ENCODE assay signal across 28 cellular contexts in the genomic region with DNA sequence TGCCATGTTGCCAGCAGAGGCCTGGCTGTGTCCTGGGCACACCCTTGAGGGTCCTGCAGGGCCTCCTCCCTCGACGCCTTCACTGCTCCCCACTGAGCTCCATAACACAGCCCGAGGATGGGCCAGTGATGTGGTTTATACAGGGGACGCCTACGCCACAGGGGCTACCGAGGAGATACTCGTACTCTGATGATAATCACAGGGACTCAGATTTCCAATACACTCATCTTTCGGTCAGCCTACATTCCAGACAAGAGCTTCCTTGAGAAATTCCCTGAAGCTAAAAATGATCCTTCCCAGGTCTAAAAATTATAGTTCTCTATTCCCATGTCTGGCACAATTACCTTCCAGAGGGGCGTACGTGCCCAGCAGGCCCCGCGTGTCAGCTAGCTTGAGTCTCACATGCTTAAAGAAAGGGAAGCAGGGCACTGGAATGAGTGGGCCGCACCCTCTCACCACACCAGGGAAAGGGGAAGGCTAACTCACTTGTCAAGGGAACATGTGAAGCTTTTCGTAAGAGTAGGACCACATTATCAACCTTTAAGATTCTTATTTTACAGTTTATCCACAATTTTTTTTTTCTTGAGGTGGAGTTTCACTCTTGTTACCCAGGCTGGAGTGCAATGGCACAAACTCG.
DNase-seq lines count a peak whose midpoint lies in the region; ATAC-seq and TF ChIP-seq lines count a peak whose summit lies in the region.
"Had no signal": no experiment of that assay in that cellular context is flagged by ENCODE, and none has a peak within 500 bp of the region (broad histone marks: within the 10 kb centered on the region; RNA-seq: fewer than 3 reads in every experiment).

No MANE protein-coding gene starts in this region.

- H3K27me3 Mint-ChIP-seq in brain, result peaks cover 4% of the 10 kb centered on the region
- H3K27me3 Mint-ChIP-seq in CD8-positive, alpha-beta T cell (ENCODE audit: low read depth), result peaks cover 1% of the 10 kb centered on the region
- H3K27me3 Mint-ChIP-seq: naive B cell had no signal

- no peak overlapping the region for H3K4me3 Mint-ChIP-seq in brain
- H3K4me3 Mint-ChIP-seq in CD8-positive, alpha-beta T cell, result no peak overlapping the region
- H3K4me3 Mint-ChIP-seq: activated CD4-positive, alpha-beta memory T cell treated with anti-CD3 and anti-CD28 coated beads, Interleukin-2, amount 10 ng/mL, durations not matched to agents 7 days and 5 days; activated T-helper 17 cell treated with anti-CD3 and anti-CD28 coated beads, Interleukin-2, amount 50 U/mL, for 72 hours; effector memory CD8-positive, alpha-beta T cell; T-helper 2 cell treated with Interferon-gamma antibody and Interleukin-4, amounts not matched to agents 5 μg/mL and 100 μg/mL, for 36 hours had no signal

- H3K27ac ChIP-seq in OCI-LY7 (ENCODE audit: low read depth, low read length, poor library complexity, severe bottlenecking), result peak overlapping the region; percentile 70
- no peak overlapping the region for H3K27ac ChIP-seq in neuronal stem cell (replicated peaks; ENCODE audit: low read length)
- H3K27ac ChIP-seq in CD8-positive, alpha-beta T cell (ENCODE audit: low read depth, low read length), result no peak overlapping the region
- H3K27ac ChIP-seq: A549, cardiac muscle cell, coronary artery, tibial nerve had no signal

- no peak overlapping the region for H3K14ac ChIP-seq in neuronal stem cell (ENCODE audit: low read length)

- no peak overlapping the region for H3K4ac ChIP-seq in neuronal stem cell (ENCODE audit: low read length)

- H3K9ac ChIP-seq in neuronal stem cell (ENCODE audit: low read depth, low read length, poor library complexity), result no peak overlapping the region

- no peak overlapping the region for H4K91ac ChIP-seq in neuronal stem cell (ENCODE audit: low read depth, low read length, poor library complexity)

- H2BK120ac ChIP-seq in neuronal stem cell (ENCODE audit: low read depth, low read length), result no peak overlapping the region

- H3K27ac Mint-ChIP-seq in brain, result peak overlapping the region in 3 of 5 experiments; percentile 49 to 67 (median 51)
- no peak overlapping the region for H3K27ac Mint-ChIP-seq in CD8-positive, alpha-beta T cell
- H3K27ac Mint-ChIP-seq: activated CD4-positive, alpha-beta memory T cell treated with anti-CD3 and anti-CD28 coated beads, Interleukin-2, amount 10 ng/mL, durations not matched to agents 7 days and 5 days; activated T-helper 17 cell treated with anti-CD3 and anti-CD28 coated beads, Interleukin-2, amount 50 U/mL, for 72 hours; effector memory CD8-positive, alpha-beta T cell; naive B cell; T-helper 2 cell treated with Interferon-gamma antibody and Interleukin-4, amounts not matched to agents 5 μg/mL and 100 μg/mL, for 36 hours had no signal

- peak overlapping the region; percentile 82 for H2BK12ac ChIP-seq in neuronal stem cell (ENCODE audit: low read length)

- H3K9me3 ChIP-seq in OCI-LY7 (ENCODE audit: low read length) (peaks cover 20% of the 10 kb centered on the region), neuronal stem cell (replicated peaks in 1 of 2; ENCODE audit: control insufficient read depth in 2 of 2, insufficient read depth in 1 of 2, low read depth in 1 of 2, low read length in 2 of 2) (peaks cover 0 to 16% of the 10 kb centered on the region in 2 donors)
- no peaks in the 10 kb centered on the region for H3K9me3 ChIP-seq in CD8-positive, alpha-beta T cell (ENCODE audit: low read length)
- H3K9me3 ChIP-seq: BE2C had no signal

- intact Hi-C loops in OCI-LY7 (cut with micrococcal nuclease; ENCODE audit: unreplicated experiment), result no loop called here
- intact Hi-C loops in CD8-positive, alpha-beta T cell (cut with DNase I, micrococcal nuclease), result no loop called here

- TF ChIP-seq CTCF in OCI-LY7 (conservative IDR thresholded peaks at IDR 0.05; ENCODE audit: low read length), result no peak
- TF ChIP-seq CTCF in brain (conservative IDR thresholded peaks at IDR 0.05), result no peak
- no peak for TF ChIP-seq CTCF in CD8-positive, alpha-beta T cell (IDR thresholded peaks at IDR 0.05)

- no peaks in the 10 kb centered on the region for H3K79me1 ChIP-seq in neuronal stem cell (ENCODE audit: low read depth, low read length)

- BruUV-seq in OCI-LY7 (replicated peaks; lab: Mats Ljungman, UMichigan), result no TSS peak

- POLR2A ChIA-PET in OCI-LY7 (lab: Charles Lee), result interaction anchor here (0.5 to 1.6 kb wide), 3 partner anchors 9 to 327 kb away, joined by 4 to 9 read pairs (median 4); no protein-coding TSS in a partner anchor
- POLR2A ChIA-PET in CD8-positive, alpha-beta T cell (lab: Charles Lee), result interaction anchor here (0.7 kb wide), 1 partner anchor 163 kb away, joined by 3 read pairs; no protein-coding TSS in a partner anchor

- ATAC-seq in CD8-positive, alpha-beta T cell, result no peak
- ATAC-seq in HG03520 (IDR thresholded peaks at IDR 0.05; ENCODE audit: unreplicated experiment), result no peak
- ATAC-seq: A549; activated CD4-positive, CD25-positive, alpha-beta regulatory T cell treated with anti-CD3 and anti-CD28 coated beads, Interleukin-2, amount 50 U/mL, for 24 hours; activated T-helper 17 cell treated with anti-CD3 and anti-CD28 coated beads, Interleukin-2, amount 50 U/mL, for 72 hours; effector memory CD8-positive, alpha-beta T cell had no signal

- no peaks in the 10 kb centered on the region for H3K27me3 ChIP-seq in neuronal stem cell (ENCODE audit: control insufficient read depth in 3 of 3, insufficient read depth in 3 of 3, low read depth in 1 of 3, low read length in 3 of 3)
- H3K27me3 ChIP-seq in CD8-positive, alpha-beta T cell (ENCODE audit: insufficient read depth, low read length), result no peaks in the 10 kb centered on the region
- H3K27me3 ChIP-seq: BE2C, cardiac muscle cell, tibial nerve had no signal

- no CpG with 5 or more reads among the region's 15 CpGs for WGBS in neuronal stem cell (ENCODE audit: extremely low coverage in 2 of 2, insufficient read length in 2 of 2, insufficient replicate concordance in 1 of 2), 2 donors

- H3K23ac ChIP-seq in neuronal stem cell (ENCODE audit: low read depth, low read length, poor library complexity), result no peak overlapping the region

- H2AFZ ChIP-seq in OCI-LY7 (ENCODE audit: low read length) (no peak overlapping the region), neuronal stem cell (ENCODE audit: low read length) (no peak overlapping the region)

- no peaks in the 10 kb centered on the region for H4K20me1 ChIP-seq in OCI-LY7 (ENCODE audit: insufficient read depth, low read length)

- H3K4me1 ChIP-seq in OCI-LY7 (ENCODE audit: insufficient read depth, low read length, poor library complexity, severe bottlenecking) (peaks cover 79% of the 10 kb centered on the region), neuronal stem cell (ENCODE audit: control insufficient read depth in 2 of 2, insufficient read depth in 1 of 2, low read depth in 1 of 2, low read length in 2 of 2) (peaks cover 3% of the 10 kb centered on the region in 2 donors)
- H3K4me1 ChIP-seq in CD8-positive, alpha-beta T cell (ENCODE audit: insufficient read depth, low read length), result no peaks in the 10 kb centered on the region
- H3K4me1 ChIP-seq: BE2C, tibial nerve had no signal

- peak overlapping the region; percentile 66 for H3K18ac ChIP-seq in neuronal stem cell (ENCODE audit: low read length)

- H3K36me3 Mint-ChIP-seq in brain, result no peaks in the 10 kb centered on the region
- H3K36me3 Mint-ChIP-seq in CD8-positive, alpha-beta T cell, result no peaks in the 10 kb centered on the region
- H3K36me3 Mint-ChIP-seq: naive B cell had no signal

- no peaks in the 10 kb centered on the region for H3K9me2 ChIP-seq in OCI-LY7 (ENCODE audit: insufficient read depth, low read length)

- H3K4me1 Mint-ChIP-seq in brain, result peaks cover 61% of the 10 kb centered on the region
- no peaks in the 10 kb centered on the region for H3K4me1 Mint-ChIP-seq in CD8-positive, alpha-beta T cell (ENCODE audit: low read depth)
- H3K4me1 Mint-ChIP-seq: activated CD4-positive, alpha-beta memory T cell treated with anti-CD3 and anti-CD28 coated beads, Interleukin-2, amount 10 ng/mL, durations not matched to agents 7 days and 5 days; activated T-helper 17 cell treated with anti-CD3 and anti-CD28 coated beads, Interleukin-2, amount 50 U/mL, for 72 hours had no signal

- no peaks in the 10 kb centered on the region for H3K79me2 ChIP-seq in OCI-LY7 (ENCODE audit: insufficient read depth, low read depth, low read length)

- H3K9me3 Mint-ChIP-seq in brain, result peaks cover 3 to 12% (median 5%) of the 10 kb centered on the region in 5 experiments
- no peaks in the 10 kb centered on the region for H3K9me3 Mint-ChIP-seq in CD8-positive, alpha-beta T cell
- H3K9me3 Mint-ChIP-seq: activated CD4-positive, alpha-beta memory T cell treated with anti-CD3 and anti-CD28 coated beads, Interleukin-2, amount 10 ng/mL, durations not matched to agents 7 days and 5 days; activated T-helper 17 cell treated with anti-CD3 and anti-CD28 coated beads, Interleukin-2, amount 50 U/mL, for 72 hours; effector memory CD8-positive, alpha-beta T cell; T-helper 2 cell treated with Interferon-gamma antibody and Interleukin-4, amounts not matched to agents 5 μg/mL and 100 μg/mL, for 36 hours had no signal

- H2BK15ac ChIP-seq in neuronal stem cell (ENCODE audit: low read length), result no peak overlapping the region

- H3K4me3 ChIP-seq in OCI-LY7 (ENCODE audit: low read depth, low read length, poor library complexity, severe bottlenecking) (no peak overlapping the region), neuronal stem cell (ENCODE audit: low read length in 2 of 2) (no peak overlapping the region)
- no peak overlapping the region for H3K4me3 ChIP-seq in CD8-positive, alpha-beta T cell (ENCODE audit: low read depth, low read length)
- H3K4me3 ChIP-seq: A549, cardiac muscle cell, coronary artery, heart right ventricle, skin epidermis, tibial nerve had no signal

- H2BK5ac ChIP-seq in neuronal stem cell (ENCODE audit: low read length), result no peak overlapping the region

- CTCF ChIA-PET in OCI-LY7 (lab: Charles Lee; ENCODE audit: unreplicated experiment), result interaction anchor here (1.1 kb wide), 1 partner anchor 28 kb away, joined by 3 read pairs; no protein-coding TSS in a partner anchor
- CTCF ChIA-PET in CD8-positive, alpha-beta T cell (lab: Charles Lee), result no interaction called here

- H3K4me2 ChIP-seq in OCI-LY7 (ENCODE audit: low read length), result peak overlapping the region; percentile 10; the same call in 1 of the 2 replicates
- H3K4me2 ChIP-seq in neuronal stem cell (ENCODE audit: insufficient read depth, low read length, poor library complexity, severe bottlenecking), result no peak overlapping the region
- H3K4me2 ChIP-seq: A549 had no signal

- DNase-seq in CD1c-positive myeloid dendritic cell (ENCODE audit: extremely low spot score) (peak; percentile 77), OCI-LY7 (ENCODE audit: low spot score) (no peak), neuronal stem cell (ENCODE audit: low spot score) (no peak), SKM-1 (lab: John Stamatoyannopoulos, UW; ENCODE audit: unreplicated experiment) (no peak)
- no peak for DNase-seq in CD8-positive, alpha-beta T cell
- no peak for DNase-seq in stimulated activated CD4-positive, alpha-beta T cell treated with anti-CD3 and anti-CD28 coated beads, Interleukin-4, amount 100 ng/mL, for 1 hour
- DNase-seq: activated CD4-positive, alpha-beta memory T cell treated with anti-CD3 and anti-CD28 coated beads, Interleukin-2, amount 10 ng/mL, durations not matched to agents 7 days and 5 days; activated naive CD4-positive, alpha-beta T cell treated with anti-CD3 and anti-CD28 coated beads, Interleukin-2, amount 50 U/mL, for 16 hours; BE2C; Caco-2; effector memory CD8-positive, alpha-beta T cell; GF-D8; naive B cell; NCI-H1417 treated with DMSO at 0.1 percent for 48 hours; NCI-H2081 treated with DMSO at 0.1 percent for 48 hours; NCI-H345; stimulated activated CD4-positive, alpha-beta T cell treated with anti-CD3 and anti-CD28 coated beads, Interleukin-1b, Interleukin-23, amount 100 ng/mL, for 48 hours had no signal

- H3K36me3 ChIP-seq in OCI-LY7 (ENCODE audit: insufficient read depth, low read length), result no peaks in the 10 kb centered on the region; the same call in 1 of the 2 replicates
- no peaks in the 10 kb centered on the region for H3K36me3 ChIP-seq in neuronal stem cell (replicated peaks in 1 of 2; ENCODE audit: control insufficient read depth in 2 of 2, insufficient read depth in 2 of 2, low read length in 2 of 2)
- no peaks in the 10 kb centered on the region for H3K36me3 ChIP-seq in CD8-positive, alpha-beta T cell (ENCODE audit: insufficient read depth, low read length)
- H3K36me3 ChIP-seq: BE2C, cardiac muscle cell, heart right ventricle, tibial nerve had no signal

- no peak overlapping the region for H4K8ac ChIP-seq in neuronal stem cell (ENCODE audit: low read depth, low read length)

- no peak overlapping the region for H2AK5ac ChIP-seq in neuronal stem cell (ENCODE audit: low read depth, low read length)
